In the genomic region with DNA sequence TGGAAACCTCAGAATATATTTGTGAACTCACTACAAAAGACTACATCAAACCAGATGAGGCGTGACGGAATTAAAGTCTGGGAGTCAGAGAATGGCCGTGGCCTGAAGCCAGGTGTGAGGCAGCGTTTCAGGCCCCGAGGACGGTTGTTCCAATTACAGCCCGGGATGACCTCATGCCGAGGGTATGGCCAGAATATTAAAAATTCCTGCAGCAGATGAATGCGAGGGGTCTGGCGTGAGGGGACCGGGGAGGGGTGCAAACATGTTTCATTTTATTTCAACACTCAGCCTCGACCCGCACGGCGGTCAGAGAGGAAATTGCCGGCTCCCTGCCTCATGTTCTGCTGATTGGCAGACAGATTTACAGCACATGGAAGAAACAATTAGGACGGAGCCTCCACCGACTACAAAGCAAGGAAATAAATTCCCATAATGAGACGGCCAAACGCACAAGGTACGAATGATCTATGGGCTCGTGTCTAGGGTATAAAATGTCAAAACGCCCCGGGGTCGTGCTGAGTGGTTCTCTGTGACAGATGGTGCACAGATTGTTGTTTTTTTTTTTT, we compare ENCODE assay signal across 18 cellular contexts.
DNase-seq lines count a peak whose midpoint lies in the region; ATAC-seq and TF ChIP-seq lines count a peak whose summit lies in the region.
"Had no signal": no experiment of that assay in that cellular context is flagged by ENCODE, and none has a peak within 500 bp of the region (broad histone marks: within the 10 kb centered on the region; RNA-seq: fewer than 3 reads in every experiment).

No MANE protein-coding gene starts in this region.

- no peak overlapping the region for H3K27ac ChIP-seq in osteoblast (ENCODE audit: low read depth, low read length)
- H3K27ac ChIP-seq: epithelial cell of prostate, heart right ventricle, thoracic aorta had no signal

- no peaks in the 10 kb centered on the region for H3K4me1 Mint-ChIP-seq in activated T-helper 1 cell treated with anti-CD3 and anti-CD28 coated beads, Interleukin-12 subunit alpha, Interleukin-12 subunit beta, Interleukin-2, Interleukin-4 antibody, amounts not matched to agents 30 ng/mL and 10 ng/mL and 1 ng/mL, durations not matched to agents 14 hours and 24 hours and 36 hours (ENCODE audit: low read depth)
- H3K4me1 Mint-ChIP-seq: naive B cell had no signal

- no peaks in the 10 kb centered on the region for H3K79me2 ChIP-seq in osteoblast (ENCODE audit: insufficient read depth, low read length)

- peak overlapping the region; percentile 78 for H3K4me2 ChIP-seq in osteoblast (ENCODE audit: insufficient read depth, low read length)

- peak; percentile 96 for DNase-seq in BJ (ENCODE audit: low read depth)
- DNase-seq in HK-2 (ENCODE audit: unreplicated experiment) = peak; percentile 16
- DNase-seq in fibroblast of mammary gland (ENCODE audit: low read depth) = peak; percentile 23
- DNase-seq in osteoblast (ENCODE audit: insufficient read length, low spot score, missing footprints) = peak; percentile 68
- DNase-seq in stimulated activated CD4-positive, alpha-beta T cell treated with anti-CD3 and anti-CD28 coated beads, Interleukin-15, amount 100 ng/mL, for 24 hours = no peak
- no peak for DNase-seq in GM10248 (ENCODE audit: extremely low spot score)
- no peak for DNase-seq in activated T-helper 1 cell treated with anti-CD3 and anti-CD28 coated beads, Interleukin-12 subunit alpha, Interleukin-12 subunit beta, Interleukin-2, Interleukin-4 antibody, amounts not matched to agents 30 ng/mL and 10 ng/mL and 1 ng/mL, durations not matched to agents 14 hours and 24 hours and 36 hours (ENCODE audit: low spot score)
- DNase-seq: activated CD4-positive, alpha-beta T cell treated with anti-CD3 and anti-CD28 coated beads for 48 hours; activated T-cell treated with anti-CD3 and anti-CD28 coated beads, Interleukin-2, amount 50 U/mL, for 48 hours; heart right ventricle; naive B cell; NCI-H1417; SHP77; T-helper 9 cell had no signal

- TF ChIP-seq CTCF in BJ (IDR thresholded peaks at IDR 0.05; ENCODE audit: insufficient read depth, low read depth, low read length) (no peak), fibroblast of mammary gland (conservative IDR thresholded peaks at IDR 0.05; ENCODE audit: control insufficient read depth, insufficient read depth, low read depth, low read length) (no peak), osteoblast (IDR thresholded peaks at IDR 0.05; ENCODE audit: extremely low read depth, low read depth, low read length) (no peak), GM10248 (IDR thresholded peaks at IDR 0.05; ENCODE audit: control extremely low read depth, extremely low read depth, low read depth, missing control alignments) (no peak)

- no peaks in the 10 kb centered on the region for H4K20me1 ChIP-seq in osteoblast (ENCODE audit: insufficient read depth, low read length)

- peak overlapping the region; percentile 25 for H3K4me3 ChIP-seq in BJ (ENCODE audit: low read depth, low read length)
- H3K4me3 ChIP-seq in fibroblast of mammary gland (ENCODE audit: control insufficient read depth, low read depth, low read length) = no peak overlapping the region
- H3K4me3 ChIP-seq in osteoblast (ENCODE audit: insufficient read depth, low read length) = peak overlapping the region; percentile 61
- H3K4me3 ChIP-seq: heart right ventricle, thoracic aorta had no signal

- no peak overlapping the region for H3K27ac Mint-ChIP-seq in activated T-helper 1 cell treated with anti-CD3 and anti-CD28 coated beads, Interleukin-12 subunit alpha, Interleukin-12 subunit beta, Interleukin-2, Interleukin-4 antibody, amounts not matched to agents 30 ng/mL and 10 ng/mL and 1 ng/mL, durations not matched to agents 14 hours and 24 hours and 36 hours

- H3K9me3 Mint-ChIP-seq in activated T-helper 1 cell treated with anti-CD3 and anti-CD28 coated beads, Interleukin-12 subunit alpha, Interleukin-12 subunit beta, Interleukin-2, Interleukin-4 antibody, amounts not matched to agents 30 ng/mL and 10 ng/mL and 1 ng/mL, durations not matched to agents 14 hours and 24 hours and 36 hours = no peaks in the 10 kb centered on the region
- H3K9me3 Mint-ChIP-seq: naive B cell had no signal

- H2AFZ ChIP-seq in osteoblast (ENCODE audit: low read length) = peak overlapping the region; percentile 80

- CTCF ChIA-PET in BJ (lab: Yijun Ruan, JAX) = no interaction called here
- CTCF ChIA-PET in GM10248 (lab: Yijun Ruan, JAX) = no interaction called here

- POLR2A ChIA-PET in BJ (lab: Charles Lee) (no interaction called here), GM10248 (lab: Yijun Ruan, JAX) (no interaction called here)

- H3K27me3 ChIP-seq in BJ (ENCODE audit: control insufficient read depth, insufficient read depth, low read length) = no peaks in the 10 kb centered on the region
- no peaks in the 10 kb centered on the region for H3K27me3 ChIP-seq in osteoblast (ENCODE audit: insufficient read depth, low read length)
- H3K27me3 ChIP-seq: heart right ventricle had no signal

- intact Hi-C loops in activated T-helper 1 cell treated with anti-CD3 and anti-CD28 coated beads, Interleukin-12 subunit alpha, Interleukin-12 subunit beta, Interleukin-2, Interleukin-4 antibody, amounts not matched to agents 30 ng/mL and 10 ng/mL and 1 ng/mL, durations not matched to agents 14 hours and 24 hours and 36 hours (cut with micrococcal nuclease) = no loop called here

- H3K27me3 Mint-ChIP-seq in activated T-helper 1 cell treated with anti-CD3 and anti-CD28 coated beads, Interleukin-12 subunit alpha, Interleukin-12 subunit beta, Interleukin-2, Interleukin-4 antibody, amounts not matched to agents 30 ng/mL and 10 ng/mL and 1 ng/mL, durations not matched to agents 14 hours and 24 hours and 36 hours (ENCODE audit: insufficient read depth) = no peaks in the 10 kb centered on the region
- H3K27me3 Mint-ChIP-seq: naive B cell had no signal

- ATAC-seq in HG03457 (IDR thresholded peaks at IDR 0.05; ENCODE audit: unreplicated experiment) = no peak
- ATAC-seq: HCT116, heart right ventricle had no signal

- no peaks in the 10 kb centered on the region for H3K36me3 Mint-ChIP-seq in activated T-helper 1 cell treated with anti-CD3 and anti-CD28 coated beads, Interleukin-12 subunit alpha, Interleukin-12 subunit beta, Interleukin-2, Interleukin-4 antibody, amounts not matched to agents 30 ng/mL and 10 ng/mL and 1 ng/mL, durations not matched to agents 14 hours and 24 hours and 36 hours (ENCODE audit: low read depth)
- H3K36me3 Mint-ChIP-seq: naive B cell had no signal

- no peak overlapping the region for H3K4me3 Mint-ChIP-seq in activated T-helper 1 cell treated with anti-CD3 and anti-CD28 coated beads, Interleukin-12 subunit alpha, Interleukin-12 subunit beta, Interleukin-2, Interleukin-4 antibody, amounts not matched to agents 30 ng/mL and 10 ng/mL and 1 ng/mL, durations not matched to agents 14 hours and 24 hours and 36 hours
- H3K4me3 Mint-ChIP-seq: naive B cell had no signal

- H3K36me3 ChIP-seq in BJ (ENCODE audit: control insufficient read depth, insufficient read depth, low read length) (no peaks in the 10 kb centered on the region), osteoblast (ENCODE audit: insufficient read depth, low read length) (no peaks in the 10 kb centered on the region)
- H3K36me3 ChIP-seq: heart right ventricle, thoracic aorta had no signal

- H3K9me3 ChIP-seq in osteoblast (ENCODE audit: low read depth, low read length) = no peaks in the 10 kb centered on the region
- H3K9me3 ChIP-seq: thoracic aorta had no signal

- peaks cover 2% of the 10 kb centered on the region for H3K4me1 ChIP-seq in osteoblast (ENCODE audit: insufficient read depth, low read length)
- H3K4me1 ChIP-seq: heart right ventricle had no signal

Comparison
In these comparisons a context has a peak if more than half of its experiments do, and no peak if none do; other contexts are left out.
1. DNase-seq: peak in BJ (single experiment), HK-2 (single experiment), fibroblast of mammary gland (single experiment) and osteoblast (single experiment); none in stimulated activated CD4-positive, alpha-beta T cell treated with anti-CD3 and anti-CD28 coated beads, Interleukin-15, amount 100 ng/mL, for 24 hours (single experiment), GM10248 (single experiment) and activated T-helper 1 cell treated with anti-CD3 and anti-CD28 coated beads, Interleukin-12 subunit alpha, Interleukin-12 subunit beta, Interleukin-2, Interleukin-4 antibody, amounts not matched to agents 30 ng/mL and 10 ng/mL and 1 ng/mL, durations not matched to agents 14 hours and 24 hours and 36 hours (single experiment).